In the genomic region with DNA sequence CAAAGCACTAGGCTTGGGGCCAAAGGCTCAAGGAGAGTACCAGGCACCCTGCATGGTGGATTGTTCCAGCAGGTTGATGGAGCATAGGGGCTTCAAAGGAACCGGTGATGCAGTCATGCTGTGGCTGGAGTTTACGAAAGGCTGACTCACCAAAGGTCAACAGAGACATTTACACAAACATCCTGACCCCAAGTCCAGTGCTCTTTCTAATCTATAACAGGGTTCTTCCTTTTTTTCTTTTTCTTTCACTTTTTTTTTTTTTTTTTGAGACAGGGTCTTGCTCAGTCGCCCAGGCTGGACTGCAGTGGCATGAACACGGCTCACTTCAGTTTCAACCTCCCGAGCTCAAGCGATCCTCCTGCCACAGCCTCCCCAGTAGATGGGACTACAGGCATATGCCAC, we compare ENCODE assay signal across 1 cellular context.
TF ChIP-seq lines count a peak whose summit lies in the region.

No MANE protein-coding gene starts in this region.

TF ChIP-seq in HepG2, 621 proteins besides CTCF, POLR2A, EP300 and RAD21 (continued from another document and continues in another):
- TF ChIP-seq FOXJ3 (CRISPR knock-in tag; IDR thresholded peaks at IDR 0.05; ENCODE audit: borderline replicate concordance) (peak; percentile 56; the same call in 1 of the 2 replicates), SP5 (CRISPR knock-in tag; IDR thresholded peaks at IDR 0.05; ENCODE audit: borderline replicate concordance, low read depth) (no peak), ARNTL (CRISPR knock-in tag; IDR thresholded peaks at IDR 0.05) (0 out of 2 replicates have a peak, but pooled peaks have one; percentile 40), ZNF674 (CRISPR knock-in tag; IDR thresholded peaks at IDR 0.05; ENCODE audit: low read depth) (no peak), ZNF101 (CRISPR knock-in tag; IDR thresholded peaks at IDR 0.05; ENCODE audit: borderline replicate concordance, low read depth) (no peak), ZNF83 (CRISPR knock-in tag; IDR thresholded peaks at IDR 0.05; ENCODE audit: borderline replicate concordance) (no peak), AGO2 (optimal IDR thresholded peaks at IDR 0.05; ENCODE audit: low read depth, low read length) (no peak), ZSCAN9 (CRISPR knock-in tag; IDR thresholded peaks at IDR 0.05; ENCODE audit: borderline replicate concordance) (peak; percentile 74; the same call in 1 of the 2 replicates), ZNF709 (CRISPR knock-in tag; IDR thresholded peaks at IDR 0.05) (no peak), HIVEP1 (CRISPR knock-in tag; IDR thresholded peaks at IDR 0.05) (no peak), ZNF121 (CRISPR knock-in tag; IDR thresholded peaks at IDR 0.05) (peak; percentile 97), NFE2L2 (IDR thresholded peaks at IDR 0.05; ENCODE audit: low read length) (no peak), TGIF2 (CRISPR knock-in tag; IDR thresholded peaks at IDR 0.05) (peak; percentile 57; the same call in 1 of the 2 replicates), SRSF9 (IDR thresholded peaks at IDR 0.05; ENCODE audit: borderline replicate concordance, insufficient read depth, low read depth, low read length, poor library complexity, severe bottlenecking) (no peak), ZNF331 (CRISPR knock-in tag; IDR thresholded peaks at IDR 0.05) (peak; percentile 66; the same call in 1 of the 2 replicates), ZFP62 (CRISPR knock-in tag; IDR thresholded peaks at IDR 0.05) (no peak), ZBTB42 (CRISPR knock-in tag; IDR thresholded peaks at IDR 0.05) (no peak), RXRB (CRISPR knock-in tag; IDR thresholded peaks at IDR 0.05; ENCODE audit: borderline replicate concordance) (peak; percentile 89), ZNF615 (CRISPR knock-in tag; IDR thresholded peaks at IDR 0.05; ENCODE audit: borderline replicate concordance) (no peak), ZMAT3 (CRISPR knock-in tag; conservative IDR thresholded peaks at IDR 0.05) (no peak; the same call in 1 of the 2 replicates), ZNF441 (CRISPR knock-in tag; IDR thresholded peaks at IDR 0.05; ENCODE audit: borderline replicate concordance) (0 out of 2 replicates have a peak, but pooled peaks have one; percentile 33), NFATC3 (CRISPR knock-in tag; IDR thresholded peaks at IDR 0.05) (no peak), KDM5A (IDR thresholded peaks at IDR 0.05; ENCODE audit: borderline replicate concordance, low read length) (no peak), MIER2 (CRISPR knock-in tag; IDR thresholded peaks at IDR 0.05) (no peak; the same call in 1 of the 2 replicates), NR3C1 (CRISPR knock-in tag; IDR thresholded peaks at IDR 0.05) (no peak), ZNF12 (CRISPR knock-in tag; IDR thresholded peaks at IDR 0.05) (peak; percentile 78), GLI4 (CRISPR knock-in tag; IDR thresholded peaks at IDR 0.05; ENCODE audit: borderline replicate concordance) (no peak), ZNF780A (CRISPR knock-in tag; IDR thresholded peaks at IDR 0.05) (no peak), KLF13 (CRISPR knock-in tag; IDR thresholded peaks at IDR 0.05) (no peak), EZH2 (conservative IDR thresholded peaks at IDR 0.05; ENCODE audit: low read depth, low read length) (no peak), ZFP36L1 (CRISPR knock-in tag; IDR thresholded peaks at IDR 0.05) (no peak), ZNF552 (CRISPR knock-in tag; IDR thresholded peaks at IDR 0.05; ENCODE audit: borderline replicate concordance) (no peak), ZNF75D (CRISPR knock-in tag; IDR thresholded peaks at IDR 0.05; ENCODE audit: borderline replicate concordance) (no peak), ZNF839 (CRISPR knock-in tag; IDR thresholded peaks at IDR 0.05; ENCODE audit: borderline replicate concordance) (no peak), NFRKB (IDR thresholded peaks at IDR 0.05) (no peak), SMC3 (IDR thresholded peaks at IDR 0.05; ENCODE audit: low read length) (peak; percentile 13; the same call in 1 of the 2 replicates), ZBTB7A (CRISPR knock-in tag; IDR thresholded peaks at IDR 0.05) (peak; percentile 83), RBM22 (optimal IDR thresholded peaks at IDR 0.05; ENCODE audit: low read length) (no peak), SUZ12 (IDR thresholded peaks at IDR 0.05; ENCODE audit: low read depth, low read length) (no peak), ZNF879 (CRISPR knock-in tag; IDR thresholded peaks at IDR 0.05) (no peak)
- TF ChIP-seq, protein P1, sequence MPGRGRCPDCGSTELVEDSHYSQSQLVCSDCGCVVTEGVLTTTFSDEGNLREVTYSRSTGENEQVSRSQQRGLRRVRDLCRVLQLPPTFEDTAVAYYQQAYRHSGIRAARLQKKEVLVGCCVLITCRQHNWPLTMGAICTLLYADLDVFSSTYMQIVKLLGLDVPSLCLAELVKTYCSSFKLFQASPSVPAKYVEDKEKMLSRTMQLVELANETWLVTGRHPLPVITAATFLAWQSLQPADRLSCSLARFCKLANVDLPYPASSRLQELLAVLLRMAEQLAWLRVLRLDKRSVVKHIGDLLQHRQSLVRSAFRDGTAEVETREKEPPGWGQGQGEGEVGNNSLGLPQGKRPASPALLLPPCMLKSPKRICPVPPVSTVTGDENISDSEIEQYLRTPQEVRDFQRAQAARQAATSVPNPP (CRISPR knock-in tag; IDR thresholded peaks at IDR 0.05): no peak
- TF ChIP-seq, protein P2, sequence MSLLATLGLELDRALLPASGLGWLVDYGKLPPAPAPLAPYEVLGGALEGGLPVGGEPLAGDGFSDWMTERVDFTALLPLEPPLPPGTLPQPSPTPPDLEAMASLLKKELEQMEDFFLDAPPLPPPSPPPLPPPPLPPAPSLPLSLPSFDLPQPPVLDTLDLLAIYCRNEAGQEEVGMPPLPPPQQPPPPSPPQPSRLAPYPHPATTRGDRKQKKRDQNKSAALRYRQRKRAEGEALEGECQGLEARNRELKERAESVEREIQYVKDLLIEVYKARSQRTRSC (CRISPR knock-in tag; IDR thresholded peaks at IDR 0.05; ENCODE audit: low read depth): no peak
- TF ChIP-seq, protein P3, sequence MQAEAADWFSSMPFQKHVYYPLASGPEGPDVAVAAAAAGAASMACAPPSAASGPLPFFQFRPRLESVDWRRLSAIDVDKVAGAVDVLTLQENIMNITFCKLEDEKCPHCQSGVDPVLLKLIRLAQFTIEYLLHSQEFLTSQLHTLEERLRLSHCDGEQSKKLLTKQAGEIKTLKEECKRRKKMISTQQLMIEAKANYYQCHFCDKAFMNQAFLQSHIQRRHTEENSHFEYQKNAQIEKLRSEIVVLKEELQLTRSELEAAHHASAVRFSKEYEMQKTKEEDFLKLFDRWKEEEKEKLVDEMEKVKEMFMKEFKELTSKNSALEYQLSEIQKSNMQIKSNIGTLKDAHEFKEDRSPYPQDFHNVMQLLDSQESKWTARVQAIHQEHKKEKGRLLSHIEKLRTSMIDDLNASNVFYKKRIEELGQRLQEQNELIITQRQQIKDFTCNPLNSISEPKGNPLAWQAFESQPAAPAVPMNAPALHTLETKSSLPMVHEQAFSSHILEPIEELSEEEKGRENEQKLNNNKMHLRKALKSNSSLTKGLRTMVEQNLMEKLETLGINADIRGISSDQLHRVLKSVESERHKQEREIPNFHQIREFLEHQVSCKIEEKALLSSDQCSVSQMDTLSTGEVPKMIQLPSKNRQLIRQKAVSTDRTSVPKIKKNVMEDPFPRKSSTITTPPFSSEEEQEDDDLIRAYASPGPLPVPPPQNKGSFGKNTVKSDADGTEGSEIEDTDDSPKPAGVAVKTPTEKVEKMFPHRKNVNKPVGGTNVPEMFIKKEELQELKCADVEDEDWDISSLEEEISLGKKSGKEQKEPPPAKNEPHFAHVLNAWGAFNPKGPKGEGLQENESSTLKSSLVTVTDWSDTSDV (CRISPR knock-in tag; IDR thresholded peaks at IDR 0.05): no peak
- TF ChIP-seq, protein P4, sequence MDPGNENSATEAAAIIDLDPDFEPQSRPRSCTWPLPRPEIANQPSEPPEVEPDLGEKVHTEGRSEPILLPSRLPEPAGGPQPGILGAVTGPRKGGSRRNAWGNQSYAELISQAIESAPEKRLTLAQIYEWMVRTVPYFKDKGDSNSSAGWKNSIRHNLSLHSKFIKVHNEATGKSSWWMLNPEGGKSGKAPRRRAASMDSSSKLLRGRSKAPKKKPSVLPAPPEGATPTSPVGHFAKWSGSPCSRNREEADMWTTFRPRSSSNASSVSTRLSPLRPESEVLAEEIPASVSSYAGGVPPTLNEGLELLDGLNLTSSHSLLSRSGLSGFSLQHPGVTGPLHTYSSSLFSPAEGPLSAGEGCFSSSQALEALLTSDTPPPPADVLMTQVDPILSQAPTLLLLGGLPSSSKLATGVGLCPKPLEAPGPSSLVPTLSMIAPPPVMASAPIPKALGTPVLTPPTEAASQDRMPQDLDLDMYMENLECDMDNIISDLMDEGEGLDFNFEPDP (CRISPR knock-in tag; conservative IDR thresholded peaks at IDR 0.05): no peak
- TF ChIP-seq, protein P5, sequence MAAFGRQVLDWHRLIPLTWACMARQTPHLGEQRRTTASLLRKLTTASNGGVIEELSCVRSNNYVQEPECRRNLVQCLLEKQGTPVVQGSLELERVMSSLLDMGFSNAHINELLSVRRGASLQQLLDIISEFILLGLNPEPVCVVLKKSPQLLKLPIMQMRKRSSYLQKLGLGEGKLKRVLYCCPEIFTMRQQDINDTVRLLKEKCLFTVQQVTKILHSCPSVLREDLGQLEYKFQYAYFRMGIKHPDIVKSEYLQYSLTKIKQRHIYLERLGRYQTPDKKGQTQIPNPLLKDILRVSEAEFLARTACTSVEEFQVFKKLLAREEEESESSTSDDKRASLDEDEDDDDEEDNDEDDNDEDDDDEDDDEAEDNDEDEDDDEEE (CRISPR knock-in tag; IDR thresholded peaks at IDR 0.05): no peak
- TF ChIP-seq, protein P6, sequence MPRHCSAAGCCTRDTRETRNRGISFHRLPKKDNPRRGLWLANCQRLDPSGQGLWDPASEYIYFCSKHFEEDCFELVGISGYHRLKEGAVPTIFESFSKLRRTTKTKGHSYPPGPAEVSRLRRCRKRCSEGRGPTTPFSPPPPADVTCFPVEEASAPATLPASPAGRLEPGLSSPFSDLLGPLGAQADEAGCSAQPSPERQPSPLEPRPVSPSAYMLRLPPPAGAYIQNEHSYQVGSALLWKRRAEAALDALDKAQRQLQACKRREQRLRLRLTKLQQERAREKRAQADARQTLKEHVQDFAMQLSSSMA (CRISPR knock-in tag; IDR thresholded peaks at IDR 0.05): no peak
- TF ChIP-seq, protein P7, sequence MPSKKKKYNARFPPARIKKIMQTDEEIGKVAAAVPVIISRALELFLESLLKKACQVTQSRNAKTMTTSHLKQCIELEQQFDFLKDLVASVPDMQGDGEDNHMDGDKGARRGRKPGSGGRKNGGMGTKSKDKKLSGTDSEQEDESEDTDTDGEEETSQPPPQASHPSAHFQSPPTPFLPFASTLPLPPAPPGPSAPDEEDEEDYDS (CRISPR knock-in tag; IDR thresholded peaks at IDR 0.05): peak; percentile 52; the same call in 1 of the 2 replicates
- TF ChIP-seq, protein P8, sequence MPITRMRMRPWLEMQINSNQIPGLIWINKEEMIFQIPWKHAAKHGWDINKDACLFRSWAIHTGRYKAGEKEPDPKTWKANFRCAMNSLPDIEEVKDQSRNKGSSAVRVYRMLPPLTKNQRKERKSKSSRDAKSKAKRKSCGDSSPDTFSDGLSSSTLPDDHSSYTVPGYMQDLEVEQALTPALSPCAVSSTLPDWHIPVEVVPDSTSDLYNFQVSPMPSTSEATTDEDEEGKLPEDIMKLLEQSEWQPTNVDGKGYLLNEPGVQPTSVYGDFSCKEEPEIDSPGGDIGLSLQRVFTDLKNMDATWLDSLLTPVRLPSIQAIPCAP (CRISPR knock-in tag; IDR thresholded peaks at IDR 0.05; ENCODE audit: low read depth): no peak
- TF ChIP-seq, protein P9, sequence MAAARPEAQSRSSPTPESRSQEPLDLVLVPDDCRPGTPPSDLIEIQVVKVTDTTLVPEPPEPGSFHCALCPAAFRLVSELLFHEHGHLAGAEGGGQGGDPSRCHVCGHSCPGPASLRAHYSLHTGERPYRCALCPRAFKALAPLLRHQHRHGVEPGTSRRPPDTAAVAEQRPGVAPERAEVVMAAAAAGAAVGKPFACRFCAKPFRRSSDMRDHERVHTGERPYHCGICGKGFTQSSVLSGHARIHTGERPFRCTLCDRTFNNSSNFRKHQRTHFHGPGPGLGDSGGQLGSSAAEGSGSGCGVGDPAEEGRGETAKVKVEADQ (CRISPR knock-in tag; IDR thresholded peaks at IDR 0.05; ENCODE audit: borderline replicate concordance): 0 out of 2 replicates have a peak, but pooled peaks have one; percentile 40
- TF ChIP-seq, protein P10, sequence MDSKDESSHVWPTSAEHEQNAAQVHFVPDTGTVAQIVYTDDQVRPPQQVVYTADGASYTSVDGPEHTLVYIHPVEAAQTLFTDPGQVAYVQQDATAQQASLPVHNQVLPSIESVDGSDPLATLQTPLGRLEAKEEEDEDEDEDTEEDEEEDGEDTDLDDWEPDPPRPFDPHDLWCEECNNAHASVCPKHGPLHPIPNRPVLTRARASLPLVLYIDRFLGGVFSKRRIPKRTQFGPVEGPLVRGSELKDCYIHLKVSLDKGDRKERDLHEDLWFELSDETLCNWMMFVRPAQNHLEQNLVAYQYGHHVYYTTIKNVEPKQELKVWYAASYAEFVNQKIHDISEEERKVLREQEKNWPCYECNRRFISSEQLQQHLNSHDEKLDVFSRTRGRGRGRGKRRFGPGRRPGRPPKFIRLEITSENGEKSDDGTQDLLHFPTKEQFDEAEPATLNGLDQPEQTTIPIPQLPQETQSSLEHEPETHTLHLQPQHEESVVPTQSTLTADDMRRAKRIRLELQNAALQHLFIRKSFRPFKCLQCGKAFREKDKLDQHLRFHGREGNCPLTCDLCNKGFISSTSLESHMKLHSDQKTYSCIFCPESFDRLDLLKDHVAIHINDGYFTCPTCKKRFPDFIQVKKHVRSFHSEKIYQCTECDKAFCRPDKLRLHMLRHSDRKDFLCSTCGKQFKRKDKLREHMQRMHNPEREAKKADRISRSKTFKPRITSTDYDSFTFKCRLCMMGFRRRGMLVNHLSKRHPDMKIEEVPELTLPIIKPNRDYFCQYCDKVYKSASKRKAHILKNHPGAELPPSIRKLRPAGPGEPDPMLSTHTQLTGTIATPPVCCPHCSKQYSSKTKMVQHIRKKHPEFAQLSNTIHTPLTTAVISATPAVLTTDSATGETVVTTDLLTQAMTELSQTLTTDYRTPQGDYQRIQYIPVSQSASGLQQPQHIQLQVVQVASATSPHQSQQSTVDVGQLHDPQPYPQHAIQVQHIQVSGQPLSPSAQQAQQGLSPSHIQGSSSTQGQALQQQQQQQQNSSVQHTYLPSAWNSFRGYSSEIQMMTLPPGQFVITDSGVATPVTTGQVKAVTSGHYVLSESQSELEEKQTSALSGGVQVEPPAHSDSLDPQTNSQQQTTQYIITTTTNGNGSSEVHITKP (CRISPR knock-in tag; IDR thresholded peaks at IDR 0.05; ENCODE audit: low read depth): peak; percentile 96
- TF ChIP-seq, protein P11, sequence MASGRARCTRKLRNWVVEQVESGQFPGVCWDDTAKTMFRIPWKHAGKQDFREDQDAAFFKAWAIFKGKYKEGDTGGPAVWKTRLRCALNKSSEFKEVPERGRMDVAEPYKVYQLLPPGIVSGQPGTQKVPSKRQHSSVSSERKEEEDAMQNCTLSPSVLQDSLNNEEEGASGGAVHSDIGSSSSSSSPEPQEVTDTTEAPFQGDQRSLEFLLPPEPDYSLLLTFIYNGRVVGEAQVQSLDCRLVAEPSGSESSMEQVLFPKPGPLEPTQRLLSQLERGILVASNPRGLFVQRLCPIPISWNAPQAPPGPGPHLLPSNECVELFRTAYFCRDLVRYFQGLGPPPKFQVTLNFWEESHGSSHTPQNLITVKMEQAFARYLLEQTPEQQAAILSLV (CRISPR knock-in tag; IDR thresholded peaks at IDR 0.05; ENCODE audit: borderline replicate concordance): no peak
